Comparison of ENCODE assay signal across 20 cellular contexts in genomic region chr1:41542196-41542955, GRCh38. TPM values are rescaled to one million over a fixed set of nuclear protein-coding genes. Genes with fewer than 3 reads are reported as not detected.
DNase-seq lines count a peak whose midpoint lies in the region; ATAC-seq, FAIRE-seq and TF ChIP-seq lines count a peak whose summit lies in the region.
"Had no signal": no experiment of that assay in that cellular context is flagged by ENCODE, and none has a peak within 500 bp of the region (broad histone marks: within the 10 kb centered on the region; RNA-seq: fewer than 3 reads in every experiment).

No MANE protein-coding gene starts in this region.

- no peak overlapping the region for H2BK120ac ChIP-seq in H1 (replicated peaks; ENCODE audit: low read depth, low read length)

- H4K91ac ChIP-seq in H1 (replicated peaks; ENCODE audit: insufficient read length, low read length), result no peak overlapping the region

- no peak for FAIRE-seq in H1 (lab: Jason Lieb, UNC)
- FAIRE-seq: G401.6 had no signal

- H2BK5ac ChIP-seq in H1 (ENCODE audit: low read depth, low read length), result no peak overlapping the region

- H2BK12ac ChIP-seq in H1 (ENCODE audit: low read depth, low read length), result no peak overlapping the region

- POLR2A ChIA-PET in H1 (lab: Charles Lee; ENCODE audit: partially characterized antibody), result no interaction called here

- intact Hi-C loops in Right ventricle myocardium inferior (cut with DNase I), result no loop called here
- intact Hi-C loops in sigmoid colon (cut with DNase I), result no loop called here

- no peak overlapping the region for H3K4ac ChIP-seq in H1 (replicated peaks; ENCODE audit: insufficient read length, low read depth, low read length)

- H3K4me1 ChIP-seq in right atrium auricular region (peaks cover 0 to 36% of the 10 kb centered on the region in 2 donors), H1 (replicated peaks in 1 of 4; ENCODE audit: control insufficient read depth in 3 of 4, insufficient read depth in 4 of 4, low read length in 3 of 4) (no peaks in the 10 kb centered on the region), sigmoid colon (peaks cover 0 to 14% (median 10%) of the 10 kb centered on the region in 4 donors)

- no peak overlapping the region for H2BK15ac ChIP-seq in H1 (ENCODE audit: low read length)

- no peak overlapping the region for H4K5ac ChIP-seq in H1 (ENCODE audit: insufficient read length, low read depth, low read length)

- no peak overlapping the region for H3K14ac ChIP-seq in H1 (ENCODE audit: insufficient read length)

- TF ChIP-seq POLR2A in H1 (IDR thresholded peaks at IDR 0.05; ENCODE audit: control extremely low read depth in 1 of 2, low read depth in 2 of 2, low read length in 2 of 2) (no peak), sigmoid colon (IDR thresholded peaks at IDR 0.05) (no peak)

- H3K79me2 ChIP-seq in H1 (ENCODE audit: control insufficient read depth in 1 of 2, insufficient read depth in 2 of 2, low read length in 2 of 2), result no peaks in the 10 kb centered on the region

- H3K56ac ChIP-seq in H1 (replicated peaks; ENCODE audit: insufficient read length, low read depth, low read length), result no peak overlapping the region

- no peak for TF ChIP-seq EP300 in H1 (IDR thresholded peaks at IDR 0.05; ENCODE audit: borderline replicate concordance in 1 of 2, low read depth in 2 of 2, low read length in 2 of 2)
- no peak for TF ChIP-seq EP300 in sigmoid colon (IDR thresholded peaks at IDR 0.05)

- H4K20me1 ChIP-seq in H1 (replicated peaks in 1 of 2; ENCODE audit: control insufficient read depth in 1 of 2, insufficient read depth in 2 of 2, low read length in 2 of 2), result peaks cover 0 to 5% of the 10 kb centered on the region in 2 experiments

- TF ChIP-seq CTCF in right atrium auricular region (IDR thresholded peaks at IDR 0.05), result no peak
- TF ChIP-seq CTCF in H1 (IDR thresholded peaks at IDR 0.05; ENCODE audit: control extremely low read depth in 1 of 3, insufficient read depth in 1 of 3, low read depth in 1 of 3, low read length in 3 of 3), result no peak
- TF ChIP-seq CTCF in sigmoid colon (IDR thresholded peaks at IDR 0.05), result no peak

- no peak overlapping the region for H3K9ac ChIP-seq in H1 (replicated peaks in 1 of 4; ENCODE audit: extremely low read depth in 1 of 4, low read depth in 3 of 4, low read length in 3 of 4)
- H3K9ac ChIP-seq: GM23248 had no signal

- H3K36me3 ChIP-seq in right atrium auricular region (no peaks in the 10 kb centered on the region), H1 (ENCODE audit: control insufficient read depth in 2 of 4, insufficient read depth in 4 of 4, low read length in 3 of 4) (no peaks in the 10 kb centered on the region), sigmoid colon (no peaks in the 10 kb centered on the region)
- H3K36me3 ChIP-seq: Peyer's patch had no signal

- H3K27me3 ChIP-seq in right atrium auricular region, result no peaks in the 10 kb centered on the region
- no peaks in the 10 kb centered on the region for H3K27me3 ChIP-seq in H1 (replicated peaks in 1 of 4; ENCODE audit: control insufficient read depth in 3 of 4, extremely low read depth in 1 of 4, insufficient read depth in 3 of 4, low read length in 3 of 4)
- H3K27me3 ChIP-seq in sigmoid colon, result no peaks in the 10 kb centered on the region
- H3K27me3 ChIP-seq: Peyer's patch had no signal

- H3K23me2 ChIP-seq in H1 (ENCODE audit: low read depth, low read length), result peaks cover 14% of the 10 kb centered on the region; the same call in 1 of the 2 replicates

- no peak overlapping the region for H2AFZ ChIP-seq in H1 (ENCODE audit: low read length)
- H2AFZ ChIP-seq: GM23248 had no signal

- 84% methylated on average over 14 of the region's 14 CpGs; no CpG with 5 or more reads in 1 of the 2 experiments for whole genome bisulfite sequencing in H1 (ENCODE audit: extremely low coverage in 1 of 2, insufficient coverage in 1 of 2, insufficient read length in 1 of 2, insufficient replicate concordance in 2 of 2, low coverage in 1 of 2, low lambda C conversion rate in 2 of 2, missing lambda C conversion rate in 1 of 2), 2 experiments
- 92% methylated on average over 14 of the region's 14 CpGs for WGBS in sigmoid colon, 2 donors

- H3K4me3 ChIP-seq in right atrium auricular region, result no peak overlapping the region
- H3K4me3 ChIP-seq in H1 (ENCODE audit: extremely low read depth in 1 of 4, insufficient read depth in 2 of 4, low read depth in 3 of 4, low read length in 4 of 4), result no peak overlapping the region
- H3K4me3 ChIP-seq in sigmoid colon, result no peak overlapping the region
- H3K4me3 ChIP-seq: GM23248, Peyer's patch had no signal

- DNase-seq in right atrium auricular region (ENCODE audit: low spot score) (no peak), Right ventricle myocardium inferior (ENCODE audit: missing footprints) (no peak), H1 (ENCODE audit: low read depth in 1 of 2, low spot score in 2 of 2) (no peak), sigmoid colon (peak; percentile 15), D341Med (ENCODE audit: low spot score) (no peak)
- no peak for DNase-seq in stimulated activated naive CD8-positive, alpha-beta T cell treated with anti-CD3 and anti-CD28 coated beads, Interleukin-15, Interleukin-2, amounts not matched to agents 100 U/mL and 50 U/mL, for 24 hours
- DNase-seq: AML-193, DND-41, GM23248, HCEC 1CT, MM.1S, NCI-H1092, NCI-H1694, NCI-H2081 treated with DMSO at 0.1 percent for 48 hours had no signal

- ATAC-seq in Right ventricle myocardium inferior (no peak), GM21717 (IDR thresholded peaks at IDR 0.05; ENCODE audit: unreplicated experiment) (no peak)
- no peak for ATAC-seq in stimulated activated naive CD8-positive, alpha-beta T cell treated with anti-CD3 and anti-CD28 coated beads, Interleukin-15, Interleukin-2, amounts not matched to agents 100 U/mL and 50 U/mL, for 24 hours

- CTCF ChIA-PET in H1 (lab: Charles Lee; ENCODE audit: partially characterized antibody), result interaction anchor here (1.0 to 2.4 kb wide), 4 partner anchors 23 to 98 kb away, joined by 3 to 14 read pairs (median 4); no protein-coding TSS in a partner anchor

- TF ChIP-seq RAD21 in H1 (IDR thresholded peaks at IDR 0.05 in 1 of 2, conservative IDR thresholded peaks at IDR 0.05 in 1 of 2; ENCODE audit: low read depth in 2 of 2, low read length in 2 of 2), result no peak

- H3K23ac ChIP-seq in H1 (ENCODE audit: insufficient read length), result no peak overlapping the region

- peak overlapping the region; percentile 22 to 40 for H3K27ac ChIP-seq in right atrium auricular region
- no peak overlapping the region for H3K27ac ChIP-seq in H1 (ENCODE audit: low read depth, low read length)
- no peak overlapping the region for H3K27ac ChIP-seq in sigmoid colon
- H3K27ac ChIP-seq: C4-2B, GM23248, Peyer's patch had no signal

- H3K4me2 ChIP-seq in H1 (ENCODE audit: insufficient read depth in 1 of 2, low read depth in 2 of 2, low read length in 2 of 2), result no peak overlapping the region

- H4K8ac ChIP-seq in H1 (ENCODE audit: extremely low read depth, insufficient read depth, low read length), result no peak overlapping the region

- no peak overlapping the region for H2BK20ac ChIP-seq in H1 (ENCODE audit: low read length)

- H3K18ac ChIP-seq in H1 (ENCODE audit: extremely low read depth, low read length), result no peak overlapping the region

- no peak overlapping the region for H2AK5ac ChIP-seq in H1 (ENCODE audit: low read depth, low read length)

- H3K9me3 ChIP-seq in right atrium auricular region, result no peaks in the 10 kb centered on the region
- peaks cover 0 to 2% of the 10 kb centered on the region in 2 experiments; a peak in 1 of 4 replicates for H3K9me3 ChIP-seq in H1 (ENCODE audit: insufficient read depth in 2 of 2, low read depth in 1 of 2, low read length in 1 of 2)
- H3K9me3 ChIP-seq in sigmoid colon, result no peaks in the 10 kb centered on the region
- H3K9me3 ChIP-seq: Peyer's patch had no signal

- H3K79me1 ChIP-seq in H1 (ENCODE audit: low read depth, low read length), result no peaks in the 10 kb centered on the region

TF ChIP-seq in H1, 55 proteins besides CTCF, POLR2A, EP300 and RAD21:
- TF ChIP-seq RFX5 (IDR thresholded peaks at IDR 0.05; ENCODE audit: borderline replicate concordance, low read depth, low read length) (no peak), SRF (IDR thresholded peaks at IDR 0.05; ENCODE audit: low read depth, low read length) (no peak), POU5F1 (IDR thresholded peaks at IDR 0.05; ENCODE audit: low read depth, low read length) (no peak), TEAD4 (IDR thresholded peaks at IDR 0.05; ENCODE audit: low read depth, low read length) (0 out of 2 replicates have a peak, but pooled peaks have one; percentile 22), NANOG (IDR thresholded peaks at IDR 0.05; ENCODE audit: insufficient read depth, low read depth, low read length, poor library complexity, severe bottlenecking) (no peak), EGR1 (IDR thresholded peaks at IDR 0.05; ENCODE audit: borderline replicate concordance, low read depth, low read length) (no peak)
TF ChIP-seq in H1: peak in this region for 1.

RNA-seq across cellular contexts. Expression of gene EDN2, which starts 57.9 kb away (rescaled TPM):
- total RNA-seq in right atrium auricular region (under 1 TPM in 1 of 2 donors, not detected in 1; 0.78 TPM), Right ventricle myocardium inferior (not detected), sigmoid colon (1 to 10 TPM in 1 of 4 donors, not detected in 3; 2.2 TPM)
- 0.39 TPM in 1 of 2 replicates, not detected in the other for total RNA-seq in H1 (2021; fragmentation: NEBNext Ultra II Directional; extraction: Animal tissue kit (Norgen Biotek cat#: 25700))
- polyA plus RNA-seq in H1 (2011; rRNA removed) (0.32 and 0.39 TPM in 2 replicates), sigmoid colon (1 to 10 TPM in 1 of 3 donors, under 1 TPM in 2; 0.57 to 4.8 (median 0.92) TPM)
- 0.26 TPM for polyA plus RNA-seq in H1 (2011; cell fraction: cytosol; rRNA removed)
- 0.58 TPM for polyA plus RNA-seq in H1 (2011; cell fraction: nucleus; rRNA removed)
- polyA plus RNA-seq in H1 (2012, experiment 1 of 2), result not detected in 4 replicates
- polyA plus RNA-seq in H1 (2012, experiment 2 of 2), result 1.3 TPM
- 0.16 TPM for polyA plus RNA-seq in H1 (2013, experiment 1 of 2)
- polyA plus RNA-seq in H1 (2013, experiment 2 of 2), result 0.17 TPM
- polyA minus RNA-seq in H1 (2011; rRNA and poly(A)+ RNA removed), result not detected in 2 replicates
- polyA minus RNA-seq in H1 (2011; cell fraction: cytosol; rRNA and poly(A)+ RNA removed), result not detected
- polyA minus RNA-seq in H1 (2011; cell fraction: nucleus; rRNA and poly(A)+ RNA removed), result 0.50 TPM
- total RNA-seq: GM23248, LHCN-M2, NCI-H460 had no signal
- polyA plus RNA-seq: GM23248 had no signal

Comparison
In these comparisons a context has a peak if more than half of its experiments do, and no peak if none do; other contexts are left out.
1. H3K27ac ChIP-seq: peak in right atrium auricular region (2 of 2); none in H1 (single experiment) and sigmoid colon (0 of 4).